Comparison of ENCODE assay signal across 1 cellular context in genomic region chr1:45930258-45931150, GRCh38.
TF ChIP-seq lines count a peak whose summit lies in the region.

No MANE protein-coding gene starts in this region.

TF ChIP-seq in K562, 482 proteins besides CTCF, POLR2A, EP300 and RAD21 (continues in another document):
- TF ChIP-seq MTA2 (IDR thresholded peaks at IDR 0.05; ENCODE audit: low read depth) (peak; percentile 35; the same call in 1 of the 2 replicates), CCAR2 (IDR thresholded peaks at IDR 0.05; ENCODE audit: low read depth, low read length) (no peak), TAL1 (IDR thresholded peaks at IDR 0.05) (peak; percentile 51; the same call in 1 of the 2 replicates), GTF2B (IDR thresholded peaks at IDR 0.05; ENCODE audit: extremely low read depth, insufficient read length) (no peak), EHMT2 (IDR thresholded peaks at IDR 0.05) (no peak), CBFA2T3 (IDR thresholded peaks at IDR 0.05) (peak; percentile 74), SRSF3 (IDR thresholded peaks at IDR 0.05; ENCODE audit: insufficient read depth, low read length) (no peak), STAT6 (CRISPR knock-in tag; IDR thresholded peaks at IDR 0.05) (no peak), HDAC1 (IDR thresholded peaks at IDR 0.05) (0 out of 4 replicates have a peak, but pooled peaks of 1 of the 2 experiments have one; percentile 18), ZBTB33 (CRISPR knock-in tag; IDR thresholded peaks at IDR 0.05) (0 out of 2 replicates have a peak, but pooled peaks have one; percentile 41), ETS1 (conservative IDR thresholded peaks at IDR 0.05; ENCODE audit: control insufficient read depth, low read depth, low read length) (no peak), CHCHD3 (CRISPR knock-in tag; IDR thresholded peaks at IDR 0.05) (no peak), ZNF699 (CRISPR knock-in tag; IDR thresholded peaks at IDR 0.05; ENCODE audit: insufficient replicate concordance) (no peak), FOXK2 (conservative IDR thresholded peaks at IDR 0.05 in 1 of 2, IDR thresholded peaks at IDR 0.05 in 1 of 2; ENCODE audit: low read depth in 2 of 2) (peak in 1 of 2 experiments; percentile 44; a peak in 2 of 4 replicates), CBFA2T2 (conservative IDR thresholded peaks at IDR 0.05) (peak; percentile 52), CEBPB (tag; IDR thresholded peaks at IDR 0.05) (no peak), ATF3 (IDR thresholded peaks at IDR 0.05) (no peak), ATF3 (CRISPR knock-in tag; conservative IDR thresholded peaks at IDR 0.05) (no peak), NCOR1 (IDR thresholded peaks at IDR 0.05) (peak; percentile 62), E2F5 (CRISPR knock-in tag; IDR thresholded peaks at IDR 0.05) (no peak), PKNOX1 (IDR thresholded peaks at IDR 0.05) (0 out of 2 replicates have a peak, but pooled peaks have one; percentile 15), STAT5B (CRISPR knock-in tag; IDR thresholded peaks at IDR 0.05) (no peak), ZNF384 (IDR thresholded peaks at IDR 0.05; ENCODE audit: low read depth, low read length) (no peak), GATAD2B (IDR thresholded peaks at IDR 0.05; ENCODE audit: borderline replicate concordance) (peak; percentile 42; the same call in 1 of the 2 replicates), HDAC2 (IDR thresholded peaks at IDR 0.05) (no peak), BCOR (IDR thresholded peaks at IDR 0.05) (peak; percentile 37; the same call in 1 of the 2 replicates), MGA (IDR thresholded peaks at IDR 0.05) (no peak), DPF2 (IDR thresholded peaks at IDR 0.05) (peak; percentile 36; the same call in 1 of the 2 replicates), TEAD4 (IDR thresholded peaks at IDR 0.05; ENCODE audit: low read length) (peak; percentile 69; the same call in 1 of the 2 replicates), TEAD4 (CRISPR knock-in tag; IDR thresholded peaks at IDR 0.05; ENCODE audit: borderline replicate concordance) (no peak), DACH1 (IDR thresholded peaks at IDR 0.05; ENCODE audit: partially characterized antibody) (peak; percentile 9), MNT (conservative IDR thresholded peaks at IDR 0.05) (peak; percentile 27 to 39; a peak in 1 of 4 replicates), XRCC3 (IDR thresholded peaks at IDR 0.05) (no peak), SOX6 (IDR thresholded peaks at IDR 0.05) (peak; percentile 63; the same call in 1 of the 2 replicates), MEIS2 (IDR thresholded peaks at IDR 0.05; ENCODE audit: partially characterized antibody) (peak; percentile 53), ZNF24 (IDR thresholded peaks at IDR 0.05) (peak; percentile 92)
